In genomic region chr3:100438623-100438974, GRCh38 we compare ENCODE assay signal across 32 cellular contexts. TPM values are rescaled to one million over a fixed set of nuclear protein-coding genes. Genes with fewer than 3 reads are reported as not detected.
"Had no signal": no experiment of that assay in that cellular context is flagged by ENCODE, and none has a peak within 500 bp of the region (broad histone marks: within the 10 kb centered on the region; RNA-seq: fewer than 3 reads in every experiment).

No MANE protein-coding gene starts in this region.

- ATAC-seq: activated CD8-positive, alpha-beta memory T cell treated with anti-CD3 and anti-CD28 coated beads, Interleukin-2, amount 10 ng/mL, durations not matched to agents 7 days and 5 days; activated CD8-positive, alpha-beta T cell treated with anti-CD3 and anti-CD28 coated beads for 36 hours; activated naive CD8-positive, alpha-beta T cell treated with anti-CD3 and anti-CD28 coated beads, Interleukin-2, amount 50 U/mL, for 24 hours; naive thymus-derived CD4-positive, alpha-beta T cell; sciatic nerve; stimulated activated effector memory CD8-positive, alpha-beta T cell treated with anti-CD3 and anti-CD28 coated beads, Interleukin-12 subunit alpha, Interleukin-12 subunit beta, amount 100 ng/mL, for 72 hours had no signal

- H3K36me3 Mint-ChIP-seq: activated CD8-positive, alpha-beta memory T cell treated with anti-CD3 and anti-CD28 coated beads, Interleukin-2, amount 10 ng/mL, durations not matched to agents 7 days and 5 days; immature natural killer cell; stimulated activated effector memory CD8-positive, alpha-beta T cell treated with anti-CD3 and anti-CD28 coated beads, Interleukin-12 subunit alpha, Interleukin-12 subunit beta, amount 100 ng/mL, for 72 hours had no signal

- FAIRE-seq: kidney had no signal

- H3K27ac ChIP-seq: breast epithelium, ovary, prostate gland, skin epidermis, stomach, tibial nerve had no signal

- H3K36me3 ChIP-seq: breast epithelium, ovary, prostate gland, stomach, tibial nerve had no signal

- H3K4me3 Mint-ChIP-seq: activated CD8-positive, alpha-beta memory T cell treated with anti-CD3 and anti-CD28 coated beads, Interleukin-2, amount 10 ng/mL, durations not matched to agents 7 days and 5 days; activated CD8-positive, alpha-beta T cell treated with anti-CD3 and anti-CD28 coated beads for 36 hours; activated naive CD4-positive, alpha-beta T cell treated with anti-CD3 and anti-CD28 coated beads, Interleukin-2, amount 50 U/mL, for 24 hours; activated naive CD8-positive, alpha-beta T cell treated with anti-CD3 and anti-CD28 coated beads, Interleukin-2, amount 50 U/mL, for 24 hours; central memory CD8-positive, alpha-beta T cell; dendritic cell treated with granulocyte-macrophage colony-stimulating factor and Interleukin-4, amounts not matched to agents 40 ng/mL and 50 ng/mL, for 4 days; immature natural killer cell; mesothelial cell of epicardium; naive thymus-derived CD4-positive, alpha-beta T cell; stimulated activated effector memory CD8-positive, alpha-beta T cell treated with anti-CD3 and anti-CD28 coated beads, Interleukin-12 subunit alpha, Interleukin-12 subunit beta, amount 100 ng/mL, for 72 hours; T-helper 1 cell treated with Interleukin-12 subunit alpha and Interleukin-12 subunit beta and Interleukin-4 antibody, amounts not matched to agents 30 μg/mL and 1 μg/mL, for 36 hours had no signal

- H3K9me3 ChIP-seq: breast epithelium, ovary, prostate gland had no signal

- H3K4me3 ChIP-seq: breast epithelium, ovary, prostate gland, skin epidermis, stomach, tibial nerve had no signal

- H3K9me3 Mint-ChIP-seq: activated CD8-positive, alpha-beta T cell treated with anti-CD3 and anti-CD28 coated beads for 36 hours; activated naive CD4-positive, alpha-beta T cell treated with anti-CD3 and anti-CD28 coated beads, Interleukin-2, amount 50 U/mL, for 24 hours; central memory CD8-positive, alpha-beta T cell; dendritic cell treated with granulocyte-macrophage colony-stimulating factor and Interleukin-4, amounts not matched to agents 40 ng/mL and 50 ng/mL, for 4 days; immature natural killer cell; stimulated activated effector memory CD8-positive, alpha-beta T cell treated with anti-CD3 and anti-CD28 coated beads, Interleukin-12 subunit alpha, Interleukin-12 subunit beta, amount 100 ng/mL, for 72 hours; T-helper 1 cell treated with Interleukin-12 subunit alpha and Interleukin-12 subunit beta and Interleukin-4 antibody, amounts not matched to agents 30 μg/mL and 1 μg/mL, for 36 hours had no signal

- DNase-seq: activated CD4-positive, alpha-beta T cell treated with anti-CD3 and anti-CD28 coated beads, Interleukin-2, amount 50 U/mL, for 1 hour; activated CD8-positive, alpha-beta memory T cell treated with anti-CD3 and anti-CD28 coated beads, Interleukin-2, amount 10 ng/mL, durations not matched to agents 7 days and 5 days; activated CD8-positive, alpha-beta T cell treated with anti-CD3 and anti-CD28 coated beads for 36 hours; activated naive CD8-positive, alpha-beta T cell treated with anti-CD3 and anti-CD28 coated beads, Interleukin-2, amount 50 U/mL, for 24 hours; activated T-cell treated with anti-CD3 and anti-CD28 coated beads, Interleukin-2, amount 50 U/mL, for 48 hours; amygdala; effector CD4-positive, alpha-beta T cell; head of caudate nucleus; hypothalamus; immature natural killer cell; kidney; left colon; mammary epithelial cell; naive thymus-derived CD4-positive, alpha-beta T cell; ovary; retina; stimulated activated CD4-positive, alpha-beta T cell treated with anti-CD3 and anti-CD28 coated beads, Interleukin-4, amount 100 ng/mL, for 24 hours; stomach; SW 1271; T-helper 9 cell had no signal

- H3K4me1 Mint-ChIP-seq: immature natural killer cell, mesothelial cell of epicardium had no signal

- H3K27ac Mint-ChIP-seq: activated CD8-positive, alpha-beta memory T cell treated with anti-CD3 and anti-CD28 coated beads, Interleukin-2, amount 10 ng/mL, durations not matched to agents 7 days and 5 days; activated CD8-positive, alpha-beta T cell treated with anti-CD3 and anti-CD28 coated beads for 36 hours; activated naive CD4-positive, alpha-beta T cell treated with anti-CD3 and anti-CD28 coated beads, Interleukin-2, amount 50 U/mL, for 24 hours; activated naive CD8-positive, alpha-beta T cell treated with anti-CD3 and anti-CD28 coated beads, Interleukin-2, amount 50 U/mL, for 24 hours; activated T-helper 2 cell treated with anti-CD3 and anti-CD28 coated beads, Interferon-gamma antibody, Interleukin-2, Interleukin-4, amounts not matched to agents 10 μg/mL and 5 μg/mL and 100 μg/mL, durations not matched to agents 14 hours and 24 hours and 36 hours; dendritic cell treated with granulocyte-macrophage colony-stimulating factor and Interleukin-4, amounts not matched to agents 40 ng/mL and 50 ng/mL, for 4 days; immature natural killer cell; mesothelial cell of epicardium; naive thymus-derived CD4-positive, alpha-beta T cell; stimulated activated effector memory CD8-positive, alpha-beta T cell treated with anti-CD3 and anti-CD28 coated beads, Interleukin-12 subunit alpha, Interleukin-12 subunit beta, amount 100 ng/mL, for 72 hours; T-helper 1 cell treated with Interleukin-12 subunit alpha and Interleukin-12 subunit beta and Interleukin-4 antibody, amounts not matched to agents 30 μg/mL and 1 μg/mL, for 36 hours had no signal

- H3K27me3 ChIP-seq: breast epithelium, ovary, stomach, tibial nerve had no signal

- H3K4me1 ChIP-seq: breast epithelium, prostate gland, stomach, tibial nerve had no signal

- H3K27me3 Mint-ChIP-seq: activated CD8-positive, alpha-beta memory T cell treated with anti-CD3 and anti-CD28 coated beads, Interleukin-2, amount 10 ng/mL, durations not matched to agents 7 days and 5 days; activated CD8-positive, alpha-beta T cell treated with anti-CD3 and anti-CD28 coated beads for 36 hours; activated naive CD4-positive, alpha-beta T cell treated with anti-CD3 and anti-CD28 coated beads, Interleukin-2, amount 50 U/mL, for 24 hours; activated naive CD8-positive, alpha-beta T cell treated with anti-CD3 and anti-CD28 coated beads, Interleukin-2, amount 50 U/mL, for 24 hours; central memory CD8-positive, alpha-beta T cell; dendritic cell treated with granulocyte-macrophage colony-stimulating factor and Interleukin-4, amounts not matched to agents 40 ng/mL and 50 ng/mL, for 4 days; naive thymus-derived CD4-positive, alpha-beta T cell had no signal

RNA-seq across cellular contexts. Expression of gene TMEM45A, which starts 53.8 kb away (rescaled TPM):
- polyA plus RNA-seq: naive thymus-derived CD4-positive, alpha-beta T cell had no signal
